Comparison of ENCODE assay signal across 24 cellular contexts in the genomic region with DNA sequence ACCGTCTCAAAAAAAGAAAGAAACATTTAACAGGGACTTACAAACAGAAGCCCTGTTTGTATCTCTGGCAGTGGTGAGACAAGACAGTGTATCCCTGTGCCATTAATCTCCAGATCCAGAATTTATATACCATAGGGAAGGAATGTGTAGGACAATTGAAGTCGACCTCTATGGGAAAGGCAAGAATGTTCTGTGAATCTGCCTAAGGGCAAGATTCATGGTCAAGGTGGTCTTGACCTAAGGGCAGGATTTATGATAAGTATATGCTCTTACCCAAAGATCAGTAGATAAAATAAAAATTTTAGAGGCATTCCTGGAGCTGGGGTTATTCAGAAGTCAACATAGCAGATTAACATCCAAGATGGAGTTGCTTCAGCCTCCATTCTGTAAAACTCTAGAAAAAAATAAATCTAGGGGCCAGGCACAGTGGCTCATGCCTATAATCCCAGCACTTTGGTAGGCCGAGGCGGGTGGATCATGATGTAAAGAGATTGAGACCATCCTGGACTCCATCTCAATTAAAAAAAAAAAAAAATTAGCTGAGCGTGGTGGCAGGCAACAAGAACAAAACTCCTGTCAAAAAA. TPM values are rescaled to one million over a fixed set of nuclear protein-coding genes. Genes with fewer than 3 reads are reported as not detected.
DNase-seq lines count a peak whose midpoint lies in the region; ATAC-seq and TF ChIP-seq lines count a peak whose summit lies in the region.
"Had no signal": no experiment of that assay in that cellular context is flagged by ENCODE, and none has a peak within 500 bp of the region (broad histone marks: within the 10 kb centered on the region; RNA-seq: fewer than 3 reads in every experiment).

No MANE protein-coding gene starts in this region.

- no peak overlapping the region for H3K27ac ChIP-seq in HEK293 (ENCODE audit: extremely low read depth, low read depth, low read length)
- H3K27ac ChIP-seq: BLaER1 had no signal

- peaks cover 3% of the 10 kb centered on the region for H3K9me3 Mint-ChIP-seq in nephron progenitor cell
- H3K9me3 Mint-ChIP-seq: CD14-positive monocyte; CD4-positive, alpha-beta memory T cell; CD4-positive, CD25-positive, alpha-beta regulatory T cell; CD8-positive, alpha-beta memory T cell had no signal

- H3K27me3 ChIP-seq in H7 (ENCODE audit: control insufficient read depth, insufficient read depth, low read length) = no peaks in the 10 kb centered on the region
- H3K27me3 ChIP-seq: BE2C, BLaER1 had no signal

- H3K36me3 Mint-ChIP-seq in nephron progenitor cell (ENCODE audit: low read depth) = no peaks in the 10 kb centered on the region
- H3K36me3 Mint-ChIP-seq: CD4-positive, alpha-beta memory T cell; CD4-positive, CD25-positive, alpha-beta regulatory T cell; CD8-positive, alpha-beta memory T cell had no signal

- POLR2A ChIA-PET in HEK293 (lab: Yijun Ruan, JAX) = interaction anchor here (0.9 kb wide), 1 partner anchor 10 kb away, joined by 4 read pairs; no protein-coding TSS in a partner anchor

- in situ Hi-C loops in SK-MEL-5 (cut with HindIII; ENCODE audit: low pct_unique_long_range_greater_than_20kb, low sequenced_read_pairs) = no loop called here

- peak; percentile 30 for DNase-seq in SK-MEL-5 (ENCODE audit: low read depth, low spot score)
- DNase-seq in islet precursor cell = peak; percentile 26
- no peak for DNase-seq in nephron progenitor cell
- DNase-seq in NCI-H82 (lab: John Stamatoyannopoulos, UW) = no peak
- DNase-seq in DMS114 treated with DMSO at 0.1 percent for 48 hours (lab: John Stamatoyannopoulos, UW; ENCODE audit: unreplicated experiment) = no peak
- no peak for DNase-seq in omental fat pad (ENCODE audit: low spot score)
- no peak for DNase-seq in H7
- DNase-seq: 8988T; ACHN; BE2C; C1 segment of cervical spinal cord; CD4-positive, alpha-beta memory T cell; CD4-positive, CD25-positive, alpha-beta regulatory T cell; CD8-positive, alpha-beta memory T cell; COR-L47; DMS 273 treated with DMSO at 0.1 percent for 48 hours; DMS79 treated with DMSO at 0.1 percent for 48 hours; GF-D8 had no signal

- no peak overlapping the region for H3K4me3 ChIP-seq in HEK293 (ENCODE audit: low read depth, low read length)
- no peak overlapping the region for H3K4me3 ChIP-seq in H7 (ENCODE audit: insufficient read depth, low read depth, low read length)
- H3K4me3 ChIP-seq: BLaER1, GM12878 had no signal

- peaks cover 31% of the 10 kb centered on the region for H3K4me1 Mint-ChIP-seq in nephron progenitor cell

- TF ChIP-seq CTCF in HEK293 (tag by site-specific recombination; IDR thresholded peaks at IDR 0.05) (no peak), nephron progenitor cell (IDR thresholded peaks at IDR 0.05) (no peak), omental fat pad (IDR thresholded peaks at IDR 0.05) (no peak)

- CTCF ChIA-PET in HEK293 (lab: Yijun Ruan, JAX) = interaction anchor here (0.6 to 1.6 kb wide), 8 partner anchors 14 to 174 kb away, joined by 3 to 16 read pairs (median 4); no protein-coding TSS in a partner anchor

- H3K36me3 ChIP-seq in HEK293 (ENCODE audit: control insufficient read depth in 2 of 2, insufficient read depth in 1 of 2, low read length in 2 of 2) = no peaks in the 10 kb centered on the region
- no peaks in the 10 kb centered on the region for H3K36me3 ChIP-seq in H7 (replicated peaks; ENCODE audit: control insufficient read depth, insufficient read depth, low read length)
- H3K36me3 ChIP-seq: BE2C, BLaER1 had no signal

- ATAC-seq in omental fat pad (ENCODE audit: low FRiP score) = no peak
- ATAC-seq: GM12878 had no signal

- no peak overlapping the region for H3K4me3 Mint-ChIP-seq in nephron progenitor cell
- H3K4me3 Mint-ChIP-seq: CD14-positive monocyte; CD4-positive, alpha-beta memory T cell; CD4-positive, CD25-positive, alpha-beta regulatory T cell; CD8-positive, alpha-beta memory T cell had no signal

- H3K27me3 Mint-ChIP-seq in nephron progenitor cell (ENCODE audit: low read depth, poor library complexity) = peaks cover 5% of the 10 kb centered on the region
- H3K27me3 Mint-ChIP-seq: CD4-positive, alpha-beta memory T cell; CD4-positive, CD25-positive, alpha-beta regulatory T cell; CD8-positive, alpha-beta memory T cell had no signal

- H3K9me3 ChIP-seq in HEK293 (ENCODE audit: control insufficient read depth, insufficient read depth, low read depth, low read length) = no peaks in the 10 kb centered on the region
- H3K9me3 ChIP-seq: BE2C, BLaER1 had no signal

- no peaks in the 10 kb centered on the region for H3K4me1 ChIP-seq in HEK293 (ENCODE audit: control insufficient read depth, insufficient read depth, low read length)
- H3K4me1 ChIP-seq: BE2C had no signal

- H3K27ac Mint-ChIP-seq in nephron progenitor cell = peak overlapping the region; percentile 75
- H3K27ac Mint-ChIP-seq: CD4-positive, alpha-beta memory T cell; CD4-positive, CD25-positive, alpha-beta regulatory T cell; CD8-positive, alpha-beta memory T cell had no signal

TF ChIP-seq in HEK293, 187 proteins besides CTCF, POLR2A, EP300 and RAD21:
- TF ChIP-seq ZNF664 (tag by site-specific recombination; IDR thresholded peaks at IDR 0.05) = 0 out of 2 replicates have a peak, but pooled peaks have one; percentile 42
- TF ChIP-seq ZNF274 (IDR thresholded peaks at IDR 0.05; ENCODE audit: low read length) = no peak
- no peak for TF ChIP-seq ZNF274 (tag by site-specific recombination; IDR thresholded peaks at IDR 0.05; ENCODE audit: borderline replicate concordance)
TF ChIP-seq in HEK293: peak in this region for 1.

RNA-seq across cellular contexts. Expression of gene SP1, which starts 21.0 kb away (rescaled TPM):
- 38.9 and 40.5 TPM in 2 replicates for total RNA-seq in SK-MEL-5 (2014; rRNA removed; shearing (Covaris generic))
- polyA plus RNA-seq in SK-MEL-5 (2015; cell fraction: cytosol; rRNA removed) = 35.2 and 53.7 TPM in 2 replicates
- polyA plus RNA-seq in SK-MEL-5 (2015; cell fraction: nucleus; rRNA removed) = 160 and 225 TPM in 2 replicates
- total RNA-seq in omental fat pad = 10 to 100 TPM; 53.1 to 73.8 (median 62.2) TPM
- total RNA-seq in H7 (2014; rRNA removed; shearing (Covaris generic)) = 46.7 and 51.8 TPM in 2 replicates

RNA-seq across cellular contexts. Expression of gene SP7, which starts 22.8 kb away (rescaled TPM):
- not detected in 2 replicates for total RNA-seq in SK-MEL-5 (2014; rRNA removed; shearing (Covaris generic))
- 0.07 TPM in 1 of 2 replicates, not detected in the other for polyA plus RNA-seq in SK-MEL-5 (2015; cell fraction: cytosol; rRNA removed)
- 0.11 TPM in 1 of 2 replicates, not detected in the other for polyA plus RNA-seq in SK-MEL-5 (2015; cell fraction: nucleus; rRNA removed)
- not detected for total RNA-seq in omental fat pad
- total RNA-seq in H7 (2014; rRNA removed; shearing (Covaris generic)) = 0.14 and 0.44 TPM in 2 replicates
- total RNA-seq: A673; CD4-positive, alpha-beta memory T cell; CD4-positive, CD25-positive, alpha-beta regulatory T cell; CD8-positive, alpha-beta memory T cell; GM12878 had no signal
- polyA plus RNA-seq: AG04450; CD14-positive monocyte; CD4-positive, alpha-beta memory T cell; CD8-positive, alpha-beta memory T cell had no signal

RNA-seq across cellular contexts. Expression of gene AAAS, which starts 37.5 kb away (rescaled TPM):
- total RNA-seq in SK-MEL-5 (2014; rRNA removed; shearing (Covaris generic)) = 72.2 and 73.3 TPM in 2 replicates
- 79.2 and 85.2 TPM in 2 replicates for polyA plus RNA-seq in SK-MEL-5 (2015; cell fraction: cytosol; rRNA removed)
- 384 and 422 TPM in 2 replicates for polyA plus RNA-seq in SK-MEL-5 (2015; cell fraction: nucleus; rRNA removed)
- total RNA-seq in omental fat pad = 10 to 100 TPM; 28.7 to 43.2 (median 38.6) TPM
- total RNA-seq in H7 (2014; rRNA removed; shearing (Covaris generic)) = 131 and 137 TPM in 2 replicates

RNA-seq across cellular contexts. Expression of gene MYG1, which starts 59.4 kb away (rescaled TPM):
- total RNA-seq in SK-MEL-5 (2014; rRNA removed; shearing (Covaris generic)) = 59.4 and 61.3 TPM in 2 replicates
- 71.5 and 77.3 TPM in 2 replicates for polyA plus RNA-seq in SK-MEL-5 (2015; cell fraction: cytosol; rRNA removed)
- polyA plus RNA-seq in SK-MEL-5 (2015; cell fraction: nucleus; rRNA removed) = 25.6 and 47.8 TPM in 2 replicates
- total RNA-seq in omental fat pad = 10 to 100 TPM; 33.9 to 42.6 (median 35.7) TPM
- total RNA-seq in H7 (2014; rRNA removed; shearing (Covaris generic)) = 74.2 and 98.0 TPM in 2 replicates

Comparison
In these comparisons a context has a peak if more than half of its experiments do, and no peak if none do; other contexts are left out.
1. DNase-seq: peak in SK-MEL-5 (single experiment) and islet precursor cell (single experiment); none in nephron progenitor cell (single experiment), NCI-H82 (single experiment), DMS114 treated with DMSO at 0.1 percent for 48 hours (single experiment), omental fat pad (single experiment) and H7 (single experiment).